33 cellular contexts compared by ENCODE assay signal in the genomic region with DNA sequence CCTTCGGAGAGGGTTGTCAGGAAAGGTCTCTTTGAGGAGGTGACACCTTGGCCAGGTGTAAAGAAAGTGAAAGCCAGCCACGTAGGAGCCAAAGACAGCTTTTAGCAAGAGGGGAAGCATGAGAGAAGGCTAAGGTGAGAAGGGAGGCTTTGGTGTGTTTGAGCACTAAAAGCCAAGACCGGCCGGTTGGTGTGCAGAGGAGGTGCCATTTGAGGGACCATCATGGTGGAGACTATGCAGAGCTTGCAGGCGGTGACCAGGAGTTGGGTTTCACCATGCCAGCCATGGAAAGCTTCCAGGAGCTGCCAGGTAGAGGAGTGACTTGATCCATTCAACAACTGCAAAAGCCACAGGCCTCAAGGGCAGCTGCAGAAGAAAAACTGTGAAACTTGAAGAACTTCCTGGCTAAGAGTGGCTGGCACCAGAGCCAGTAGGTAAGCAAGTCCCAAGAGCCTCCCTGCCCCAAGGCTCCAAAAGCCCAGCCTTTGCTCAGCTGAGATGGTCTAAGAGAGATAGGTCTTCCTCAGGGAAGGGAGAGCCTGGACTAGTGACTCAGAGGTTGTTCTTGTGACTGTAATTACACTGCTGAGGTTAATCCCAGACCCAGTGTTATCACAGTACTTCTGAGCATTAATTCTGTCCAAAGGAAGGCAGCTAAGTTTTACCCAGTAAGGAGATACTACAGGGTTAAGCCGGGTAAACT.
"Had no signal": no experiment of that assay in that cellular context is flagged by ENCODE, and none has a peak within 500 bp of the region (broad histone marks: within the 10 kb centered on the region; RNA-seq: fewer than 3 reads in every experiment).

No MANE protein-coding gene starts in this region.

- H3K4me1 Mint-ChIP-seq: activated CD4-positive, alpha-beta memory T cell treated with anti-CD3 and anti-CD28 coated beads, Interleukin-2, amount 10 ng/mL, durations not matched to agents 7 days and 5 days; activated T-helper 17 cell treated with anti-CD3 and anti-CD28 coated beads, Interleukin-2, amount 50 U/mL, for 72 hours had no signal

- H3K36me3 ChIP-seq: brain microvascular endothelial cell, MG63, SJCRH30 had no signal

- H3K4me1 ChIP-seq: SJCRH30 had no signal

- DNase-seq: activated B cell treated with CpG ODN at 0.5 μM for 24 hours; activated CD4-positive, alpha-beta memory T cell treated with anti-CD3 and anti-CD28 coated beads, Interleukin-2, amount 10 ng/mL, durations not matched to agents 7 days and 5 days; activated CD4-positive, alpha-beta T cell treated with anti-CD3 and anti-CD28 coated beads for 1 hour; activated CD4-positive, alpha-beta T cell treated with anti-CD3 and anti-CD28 coated beads, Interleukin-2, amount 50 U/mL, for 1 hour; activated gamma-delta T cell; activated naive CD4-positive, alpha-beta T cell treated with anti-CD3 and anti-CD28 coated beads for 36 hours; activated T-cell treated with anti-CD3 and anti-CD28 coated beads for 4 hours; activated T-cell treated with anti-CD3 and anti-CD28 coated beads, Interleukin-2, amount 50 U/mL, for 48 hours; amygdala; brain microvascular endothelial cell; caudate nucleus; MG63; MV-4-11; NCI-H1092 treated with DMSO at 0.1 percent for 48 hours; NCI-H1417 treated with DMSO at 0.1 percent for 48 hours; NCI-H1694; NCI-H2029; NCI-H2107; NCI-H2171 treated with DMSO at 0.1 percent for 48 hours; NCI-H226; NCI-H526 treated with DMSO at 0.1 percent for 48 hours; NCI-H82; NK-92 treated with Interleukin-12 subunit alpha and Interleukin-12 subunit beta, amount 100 ng/mL, for 24 hours; OCI-M1; RPMI8226; SJCRH30; SW 1271 had no signal

- H3K9ac ChIP-seq: KMS-11 had no signal

- H3K4me2 ChIP-seq: KMS-11 had no signal

- H3K4me3 Mint-ChIP-seq: activated B cell treated with CpG ODN at 0.5 μM for 24 hours; activated CD4-positive, alpha-beta memory T cell treated with anti-CD3 and anti-CD28 coated beads, Interleukin-2, amount 10 ng/mL, durations not matched to agents 7 days and 5 days; activated naive CD4-positive, alpha-beta T cell treated with anti-CD3 and anti-CD28 coated beads for 36 hours; activated naive CD8-positive, alpha-beta T cell; activated T-helper 17 cell treated with anti-CD3 and anti-CD28 coated beads, Interleukin-2, amount 50 U/mL, for 72 hours had no signal

- H3K9me3 ChIP-seq: MG63 had no signal

- H3K4me3 ChIP-seq: MG63, SJCRH30 had no signal

- H3K27ac ChIP-seq: brain microvascular endothelial cell, KMS-11, SJCRH30 had no signal

- ATAC-seq: activated T-helper 17 cell treated with anti-CD3 and anti-CD28 coated beads, Interleukin-2, amount 50 U/mL, for 72 hours; Panc1; Right ventricle myocardium inferior; SK-N-SH treated with all-trans-retinoic acid at 6 μM for 48 hours had no signal

- H3K27me3 ChIP-seq: brain microvascular endothelial cell, MG63, SJCRH30 had no signal

- H3K27ac Mint-ChIP-seq: activated B cell treated with CpG ODN at 0.5 μM for 24 hours; activated CD4-positive, alpha-beta memory T cell treated with anti-CD3 and anti-CD28 coated beads, Interleukin-2, amount 10 ng/mL, durations not matched to agents 7 days and 5 days; activated naive CD4-positive, alpha-beta T cell treated with anti-CD3 and anti-CD28 coated beads for 36 hours; activated naive CD8-positive, alpha-beta T cell; activated T-helper 17 cell treated with anti-CD3 and anti-CD28 coated beads, Interleukin-2, amount 50 U/mL, for 72 hours had no signal

- H3K27me3 Mint-ChIP-seq: activated B cell treated with CpG ODN at 0.5 μM for 24 hours; activated CD4-positive, alpha-beta memory T cell treated with anti-CD3 and anti-CD28 coated beads, Interleukin-2, amount 10 ng/mL, durations not matched to agents 7 days and 5 days; activated naive CD8-positive, alpha-beta T cell had no signal
